23 cellular contexts compared by ENCODE assay signal in the genomic region with DNA sequence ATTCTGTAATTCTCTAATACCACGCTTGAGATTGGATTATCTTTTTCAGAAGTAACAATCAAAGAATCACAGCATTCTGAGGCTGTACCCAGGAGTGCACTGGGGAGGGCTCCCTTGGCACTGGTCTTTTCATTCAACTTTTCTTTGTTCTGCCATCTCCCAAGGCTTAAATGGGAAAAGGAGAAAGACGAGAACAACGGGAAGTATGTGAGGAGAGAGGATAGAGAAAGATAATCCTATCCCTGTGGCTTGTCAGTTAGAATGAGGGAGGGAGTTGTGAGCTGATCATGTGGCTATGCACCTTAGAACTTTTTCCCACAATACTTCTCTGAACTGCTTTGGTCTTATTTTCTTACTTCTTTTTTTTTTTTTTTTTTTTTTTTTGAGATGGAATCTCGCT.
DNase-seq lines count a peak whose midpoint lies in the region; ATAC-seq and TF ChIP-seq lines count a peak whose summit lies in the region.
"Had no signal": no experiment of that assay in that cellular context is flagged by ENCODE, and none has a peak within 500 bp of the region (broad histone marks: within the 10 kb centered on the region; RNA-seq: fewer than 3 reads in every experiment).

No MANE protein-coding gene starts in this region.

- no peaks in the 10 kb centered on the region for H3K9me3 ChIP-seq in A673 (ENCODE audit: low read depth, low read length, poor library complexity, severe bottlenecking)
- no peaks in the 10 kb centered on the region for H3K9me3 ChIP-seq in esophagus muscularis mucosa
- H3K9me3 ChIP-seq in psoas muscle = no peaks in the 10 kb centered on the region
- H3K9me3 ChIP-seq: SJCRH30 had no signal

- no peak for ATAC-seq in psoas muscle
- no peak for ATAC-seq in HG02571 (IDR thresholded peaks at IDR 0.05; ENCODE audit: unreplicated experiment)
- no peak for ATAC-seq in GM18861 (IDR thresholded peaks at IDR 0.05; ENCODE audit: unreplicated experiment)
- ATAC-seq: HCT116, PC-3 had no signal

- DNase-seq in A673 (ENCODE audit: low spot score) (peak; percentile 22), NCI-H524 treated with DMSO at 0.1 percent for 48 hours (lab: John Stamatoyannopoulos, UW) (peak; percentile 38), esophagus muscularis mucosa (ENCODE audit: extremely low spot score) (no peak), psoas muscle (no peak), NCI-H1694 (lab: John Stamatoyannopoulos, UW) (no peak), NOMO-1 treated with DMSO at 0.1 percent for 48 hours (lab: John Stamatoyannopoulos, UW; ENCODE audit: unreplicated experiment) (no peak)
- DNase-seq: C1 segment of cervical spinal cord; CD8-positive, alpha-beta memory T cell; DMS53; EL; GOT3; Karpas-422; NCI-H1048; NCI-H1436; NCI-H2029; NCI-H774; PC-3; RPMI8226; SJCRH30; SW 1271 had no signal

- intact Hi-C loops in A673 (cut with micrococcal nuclease; ENCODE audit: unreplicated experiment) = no loop called here
- intact Hi-C loops in esophagus muscularis mucosa (cut with DNase I) = no loop called here
- intact Hi-C loops in psoas muscle (cut with DNase I) = loop anchor here in 1 of 2 donors (10.0 kb wide), 1 partner anchor 192 kb away; the partner anchor contains the start of gene RBM24

- H3K27ac ChIP-seq in A673 (ENCODE audit: low read depth, low read length, poor library complexity, severe bottlenecking) (no peak overlapping the region), esophagus muscularis mucosa (replicated peaks in 1 of 4) (peak overlapping the region; percentile 40 to 85 (median 84)), psoas muscle (peak overlapping the region; percentile 88)
- H3K27ac ChIP-seq: SJCRH30 had no signal

- H3K4me1 ChIP-seq in A673 (ENCODE audit: insufficient read depth, low read length, poor library complexity, severe bottlenecking) (peaks cover 36% of the 10 kb centered on the region), esophagus muscularis mucosa (peaks cover 13 to 64% (median 63%) of the 10 kb centered on the region in 4 donors), psoas muscle (peaks cover 62% of the 10 kb centered on the region)

- no peaks in the 10 kb centered on the region for H3K36me3 ChIP-seq in A673 (ENCODE audit: insufficient read depth, low read length, poor library complexity, severe bottlenecking)
- H3K36me3 ChIP-seq in esophagus muscularis mucosa = no peaks in the 10 kb centered on the region
- peaks cover 2 to 14% of the 10 kb centered on the region in 2 donors for H3K36me3 ChIP-seq in psoas muscle (ENCODE audit: insufficient read depth in 1 of 2, low read depth in 1 of 2)
- H3K36me3 ChIP-seq: SJCRH30 had no signal

- CTCF ChIA-PET in A673 (lab: Charles Lee) = no interaction called here

- TF ChIP-seq EP300 in esophagus muscularis mucosa (IDR thresholded peaks at IDR 0.05) = no peak

- POLR2A ChIA-PET in A673 (lab: Charles Lee; ENCODE audit: low non-redundant PET) = no interaction called here

- H3K27me3 ChIP-seq in A673 (replicated peaks; ENCODE audit: insufficient read depth, low read depth, low read length, poor library complexity) (no peaks in the 10 kb centered on the region), esophagus muscularis mucosa (no peaks in the 10 kb centered on the region), psoas muscle (ENCODE audit: insufficient read depth in 3 of 3, low read length in 2 of 3) (no peaks in the 10 kb centered on the region)
- H3K27me3 ChIP-seq: SJCRH30 had no signal

- WGBS in esophagus muscularis mucosa = 63% methylated on average over 4 of the region's 4 CpGs
- 35 to 62% (median 58%) methylated on average over 3 to 4 of the region's 4 CpGs for WGBS in psoas muscle, 3 donors

- H3K4me3 ChIP-seq in A673 (ENCODE audit: low read depth, low read length, poor library complexity, severe bottlenecking) (no peak overlapping the region), esophagus muscularis mucosa (no peak overlapping the region), psoas muscle (no peak overlapping the region)
- H3K4me3 ChIP-seq: SJCRH30 had no signal

- BruUV-seq in A673 (replicated peaks; lab: Mats Ljungman, UMichigan) = no TSS peak

- TF ChIP-seq CTCF in A673 (conservative IDR thresholded peaks at IDR 0.05; ENCODE audit: low read depth, low read length) (no peak), esophagus muscularis mucosa (IDR thresholded peaks at IDR 0.05) (no peak), psoas muscle (IDR thresholded peaks at IDR 0.05) (no peak)

- no peak for TF ChIP-seq POLR2A in esophagus muscularis mucosa (IDR thresholded peaks at IDR 0.05; ENCODE audit: low read depth)

Comparison
In these comparisons a context has a peak if more than half of its experiments do, and no peak if none do; other contexts are left out.
1. DNase-seq: peak in A673 (single experiment) and NCI-H524 treated with DMSO at 0.1 percent for 48 hours (single experiment); none in esophagus muscularis mucosa (single experiment), psoas muscle (0 of 2), NCI-H1694 (single experiment) and NOMO-1 treated with DMSO at 0.1 percent for 48 hours (single experiment).